Comparison of ENCODE assay signal across 10 cellular contexts in genomic region chr10:75407296-75407715, GRCh38. TPM values are rescaled to one million over a fixed set of nuclear protein-coding genes. Genes with fewer than 3 reads are reported as not detected.
DNase-seq lines count a peak whose midpoint lies in the region; ATAC-seq and TF ChIP-seq lines count a peak whose summit lies in the region.
"Had no signal": no experiment of that assay in that cellular context is flagged by ENCODE, and none has a peak within 500 bp of the region (broad histone marks: within the 10 kb centered on the region; RNA-seq: fewer than 3 reads in every experiment).

No MANE protein-coding gene starts in this region.

- peak overlapping the region; percentile 89 for H3K4me3 ChIP-seq in ACC112 (ENCODE audit: low read depth, low read length)
- peak overlapping the region; percentile 74 for H3K4me3 ChIP-seq in PC-3 (ENCODE audit: low read length)

- H3K4me3 Mint-ChIP-seq in endothelial cell (ENCODE audit: unreplicated experiment) (peak overlapping the region; percentile 59), nephron progenitor cell (peak overlapping the region; percentile 84)

- 0 out of 2 replicates have a peak, but pooled peaks have one; percentile 6 for TF ChIP-seq CTCF in PC-3 (conservative IDR thresholded peaks at IDR 0.05; ENCODE audit: low read depth, low read length)
- no peak for TF ChIP-seq CTCF in endothelial cell (IDR thresholded peaks at IDR 0.05; ENCODE audit: unreplicated experiment)
- no peak for TF ChIP-seq CTCF in nephron progenitor cell (IDR thresholded peaks at IDR 0.05)

- intact Hi-C loops in PC-3 (cut with micrococcal nuclease), result loop anchor here (10.0 kb wide), 2 partner anchors 583 to 707 kb away; partner anchors contain the start of gene KAT6B

- no peaks in the 10 kb centered on the region; the same call in 1 of the 2 replicates for H3K9me2 ChIP-seq in PC-3 (replicated peaks; ENCODE audit: low read length)

- H3K79me2 ChIP-seq in ACC112 (ENCODE audit: control insufficient read depth, insufficient read depth, low read length, unreplicated experiment), result peaks cover 10% of the 10 kb centered on the region
- peaks cover 63% of the 10 kb centered on the region for H3K79me2 ChIP-seq in PC-3 (ENCODE audit: low read length)

- H3K27me3 ChIP-seq in ACC112 (ENCODE audit: insufficient read depth, low read length) (no peaks in the 10 kb centered on the region), PC-3 (ENCODE audit: low read length) (peaks cover 94% of the 10 kb centered on the region)

- H2AFZ ChIP-seq in ACC112 (ENCODE audit: low read length, unreplicated experiment) (peak overlapping the region; percentile 67), PC-3 (ENCODE audit: low read length) (peak overlapping the region; percentile 88)

- H3K36me3 ChIP-seq in ACC112 (ENCODE audit: insufficient read depth, low read length) (no peaks in the 10 kb centered on the region), PC-3 (ENCODE audit: low read depth, low read length) (no peaks in the 10 kb centered on the region)

- H3K36me3 Mint-ChIP-seq in endothelial cell (ENCODE audit: low read depth, unreplicated experiment), result no peaks in the 10 kb centered on the region
- peaks cover 4% of the 10 kb centered on the region for H3K36me3 Mint-ChIP-seq in nephron progenitor cell (ENCODE audit: low read depth)

- H3K4me1 Mint-ChIP-seq in endothelial cell (ENCODE audit: unreplicated experiment), result peaks cover 37% of the 10 kb centered on the region
- peaks cover 51% of the 10 kb centered on the region for H3K4me1 Mint-ChIP-seq in nephron progenitor cell

- peak overlapping the region; percentile 24 for H3K27ac ChIP-seq in ACC112 (ENCODE audit: low read depth, low read length)
- H3K27ac ChIP-seq in PC-3 (ENCODE audit: low read length), result peak overlapping the region; percentile 73

- ATAC-seq in PC-3, result 0 out of 2 replicates have a peak, but pooled peaks have one; percentile 0
- no peak for ATAC-seq in GM18511 (IDR thresholded peaks at IDR 0.05; ENCODE audit: unreplicated experiment)
- ATAC-seq: activated naive CD4-positive, alpha-beta T cell treated with anti-CD3 and anti-CD28 coated beads, Interleukin-2, amount 50 U/mL, for 72 hours had no signal

- DNase-seq in PC-3 (peak; percentile 74), endothelial cell (ENCODE audit: low spot score) (peak; percentile 26), nephron progenitor cell (peak; percentile 56), cerebellum (ENCODE audit: low spot score) (no peak), ecto neural progenitor cell (ENCODE audit: low spot score) (no peak), Kasumi-1 (lab: John Stamatoyannopoulos, UW) (no peak)
- DNase-seq: NCI-H2029 had no signal

- H3K4me2 ChIP-seq in PC-3 (ENCODE audit: low read length), result peak overlapping the region; percentile 84

- POLR2A ChIA-PET in PC-3 (lab: Charles Lee; ENCODE audit: unreplicated experiment), result interaction anchor here (0.6 to 0.7 kb wide), 2 partner anchors 13 to 125 kb away, joined by 3 to 11 read pairs; no protein-coding TSS in a partner anchor

- H3K9ac ChIP-seq in PC-3 (ENCODE audit: low read length), result peak overlapping the region; percentile 86

- peaks cover 6% of the 10 kb centered on the region for H3K4me1 ChIP-seq in ACC112 (ENCODE audit: control insufficient read depth, insufficient read depth, low read length, unreplicated experiment)
- peaks cover 30% of the 10 kb centered on the region for H3K4me1 ChIP-seq in PC-3 (ENCODE audit: insufficient read depth, low read length)

- no peaks in the 10 kb centered on the region for H4K20me1 ChIP-seq in PC-3 (ENCODE audit: low read length)

- H3K27ac Mint-ChIP-seq in endothelial cell (ENCODE audit: unreplicated experiment) (no peak overlapping the region), nephron progenitor cell (peak overlapping the region; percentile 91)
- H3K27ac Mint-ChIP-seq: activated naive CD4-positive, alpha-beta T cell treated with anti-CD3 and anti-CD28 coated beads, Interleukin-2, amount 50 U/mL, for 72 hours had no signal

- CTCF ChIA-PET in PC-3 (lab: Charles Lee), result no interaction called here

- no peaks in the 10 kb centered on the region for H3K9me3 ChIP-seq in PC-3 (ENCODE audit: low read length)

- H3K9me3 Mint-ChIP-seq in endothelial cell (ENCODE audit: unreplicated experiment), result no peaks in the 10 kb centered on the region
- no peaks in the 10 kb centered on the region for H3K9me3 Mint-ChIP-seq in nephron progenitor cell

- H3K27me3 Mint-ChIP-seq in endothelial cell (ENCODE audit: unreplicated experiment), result peaks cover 23% of the 10 kb centered on the region
- H3K27me3 Mint-ChIP-seq in nephron progenitor cell (ENCODE audit: low read depth, poor library complexity), result peaks cover 4% of the 10 kb centered on the region

- H3F3A ChIP-seq in PC-3 (ENCODE audit: low read length, unreplicated experiment), result no peaks in the 10 kb centered on the region

- BruUV-seq in PC-3 (replicated peaks; lab: Mats Ljungman, UMichigan), result no TSS peak

RNA-seq across cellular contexts. Expression of gene ZNF503, which starts 5.7 kb away (rescaled TPM):
- 42.3 and 72.1 TPM in 2 replicates for total RNA-seq in PC-3 (2014; rRNA removed)
- 8.9 TPM for total RNA-seq in endothelial cell (ENCODE audit: unreplicated experiment)
- 1.2 TPM for total RNA-seq in cerebellum

RNA-seq across cellular contexts. Expression of gene LRMDA, which starts 24.1 kb away (rescaled TPM):
- total RNA-seq in PC-3 (2014; rRNA removed) (1.2 and 3.6 TPM in 2 replicates), endothelial cell (ENCODE audit: unreplicated experiment) (19.4 TPM), cerebellum (0.91 TPM)
- total RNA-seq: activated naive CD4-positive, alpha-beta T cell treated with anti-CD3 and anti-CD28 coated beads, Interleukin-2, amount 50 U/mL, for 72 hours had no signal

Comparison
In these comparisons a context has a peak if more than half of its experiments do, and no peak if none do; other contexts are left out.
1. DNase-seq: peak in PC-3 (single experiment), endothelial cell (single experiment) and nephron progenitor cell (single experiment); none in cerebellum (single experiment), ecto neural progenitor cell (single experiment) and Kasumi-1 (0 of 2).